Comparison of ENCODE assay signal across 20 cellular contexts in the genomic region with DNA sequence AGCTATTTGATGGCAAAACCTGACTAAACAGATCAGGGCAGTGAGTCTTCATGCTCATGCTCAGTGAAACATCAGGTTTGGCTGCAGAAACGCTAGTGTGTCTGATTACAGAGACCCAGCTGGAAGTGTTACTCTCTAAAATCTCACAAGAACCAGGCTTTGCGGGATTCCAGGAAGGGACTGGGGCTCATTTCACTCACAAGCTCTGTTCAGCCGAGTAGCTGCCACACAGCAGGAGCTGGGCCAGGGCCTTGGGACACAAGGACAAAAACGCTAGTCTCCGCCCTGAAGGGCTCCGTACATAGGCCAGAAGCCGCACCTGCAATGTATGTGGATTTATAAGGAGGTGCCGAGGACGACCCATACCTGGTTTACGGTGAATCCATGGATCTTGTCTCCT.
"Had no signal": no experiment of that assay in that cellular context is flagged by ENCODE, and none has a peak within 500 bp of the region (broad histone marks: within the 10 kb centered on the region; RNA-seq: fewer than 3 reads in every experiment).

No MANE protein-coding gene starts in this region.

- H3K4me1 ChIP-seq: parathyroid adenoma had no signal

- H3K4me3 Mint-ChIP-seq: activated naive CD8-positive, alpha-beta T cell treated with anti-CD3 and anti-CD28 coated beads for 36 hours; activated T-helper 1 cell treated with anti-CD3 and anti-CD28 coated beads, Interleukin-12 subunit alpha, Interleukin-12 subunit beta, Interleukin-2, Interleukin-4 antibody, amounts not matched to agents 30 ng/mL and 10 ng/mL and 1 ng/mL, durations not matched to agents 14 hours and 24 hours and 36 hours; memory B cell had no signal

- H3K9me3 ChIP-seq: body of pancreas, colonic mucosa, mucosa of descending colon, neutrophil, tibial nerve had no signal

- H3K4me3 ChIP-seq: body of pancreas, colonic mucosa, mucosa of descending colon, tibial nerve had no signal

- ATAC-seq: body of pancreas, left ventricle myocardium superior, mucosa of descending colon, sciatic nerve had no signal

- H3K27me3 Mint-ChIP-seq: activated naive CD8-positive, alpha-beta T cell treated with anti-CD3 and anti-CD28 coated beads for 36 hours; memory B cell; naive B cell had no signal

- DNase-seq: activated CD4-positive, alpha-beta T cell treated with anti-CD3 and anti-CD28 coated beads for 1 hour; activated naive CD8-positive, alpha-beta T cell treated with anti-CD3 and anti-CD28 coated beads for 36 hours; activated T-cell treated with anti-CD3 and anti-CD28 coated beads for 4 hours; body of pancreas; central memory CD4-positive, alpha-beta T cell; colonic mucosa; erythroblast; glutamatergic neuron; left ventricle myocardium superior; mucosa of descending colon; naive B cell; stimulated activated CD8-positive, alpha-beta memory T cell treated with anti-CD3 and anti-CD28 coated beads, Interleukin-4, amount 100 ng/mL, for 48 hours; stimulated activated naive CD4-positive, alpha-beta T cell; WERI-Rb-1 had no signal

- H3K27me3 ChIP-seq: body of pancreas, colonic mucosa, tibial nerve had no signal

- H3K27ac Mint-ChIP-seq: activated naive CD8-positive, alpha-beta T cell treated with anti-CD3 and anti-CD28 coated beads for 36 hours; activated T-helper 1 cell treated with anti-CD3 and anti-CD28 coated beads, Interleukin-12 subunit alpha, Interleukin-12 subunit beta, Interleukin-2, Interleukin-4 antibody, amounts not matched to agents 30 ng/mL and 10 ng/mL and 1 ng/mL, durations not matched to agents 14 hours and 24 hours and 36 hours; memory B cell had no signal

- H3K27ac ChIP-seq: body of pancreas, colonic mucosa, neutrophil, parathyroid adenoma, WERI-Rb-1 had no signal

- H3K9me3 Mint-ChIP-seq: activated naive CD8-positive, alpha-beta T cell treated with anti-CD3 and anti-CD28 coated beads for 36 hours; activated T-helper 1 cell treated with anti-CD3 and anti-CD28 coated beads, Interleukin-12 subunit alpha, Interleukin-12 subunit beta, Interleukin-2, Interleukin-4 antibody, amounts not matched to agents 30 ng/mL and 10 ng/mL and 1 ng/mL, durations not matched to agents 14 hours and 24 hours and 36 hours had no signal
